ENCODE assay signal across 8 cellular contexts in the genomic region with DNA sequence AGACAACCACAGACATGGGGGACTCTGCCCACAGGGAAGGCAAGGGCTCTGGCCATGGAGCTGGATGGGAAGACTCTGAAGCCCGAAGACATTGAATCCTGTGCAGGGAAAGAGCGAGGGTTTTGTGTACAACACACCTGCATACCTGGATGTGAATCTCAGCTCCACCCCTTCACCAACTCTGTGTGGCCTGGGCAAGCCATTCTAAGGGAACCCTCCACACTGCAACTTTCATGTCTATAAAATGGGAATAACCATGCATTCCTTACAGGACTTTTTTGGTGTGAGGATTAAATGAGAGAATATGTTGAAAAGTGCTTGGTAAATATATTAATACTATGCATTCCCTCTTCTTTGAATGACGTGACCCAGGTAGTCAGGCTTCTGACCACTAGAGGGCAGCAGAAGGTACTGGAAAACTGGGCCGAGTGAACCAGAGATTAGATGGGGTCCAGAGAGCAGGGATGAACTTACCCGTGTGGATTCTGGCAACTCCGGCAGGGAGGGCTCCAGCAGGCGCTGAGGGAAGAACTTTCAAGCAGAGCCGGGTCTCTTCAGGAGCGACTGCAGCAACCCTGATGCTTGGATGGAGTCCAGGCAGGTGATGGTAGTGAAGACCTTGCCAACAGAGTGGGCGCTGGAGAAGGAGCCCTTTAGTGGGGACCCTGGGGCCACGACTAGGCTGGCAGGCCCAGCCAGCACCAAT. TPM values are rescaled to one million over a fixed set of nuclear protein-coding genes. Genes with fewer than 3 reads are reported as not detected.
DNase-seq lines count a peak whose midpoint lies in the region; ATAC-seq and TF ChIP-seq lines count a peak whose summit lies in the region.

No MANE protein-coding gene starts in this region.

- ATAC-seq in HG03066 (IDR thresholded peaks at IDR 0.05; ENCODE audit: low read depth, unreplicated experiment) = peak; percentile 36

- H3K27ac ChIP-seq in duodenal mucosa (ENCODE audit: low read depth, low read length) (peak overlapping the region; percentile 84), liver (ENCODE audit: low read depth in 1 of 2, low read length in 2 of 2) (peak overlapping the region; percentile 81 to 89)

- peak; percentile 95 for TF ChIP-seq CTCF in liver (IDR thresholded peaks at IDR 0.05; ENCODE audit: low read depth, low read length, missing input control)

- H3K36me3 ChIP-seq in duodenal mucosa (ENCODE audit: control insufficient read depth in 1 of 2, insufficient read depth in 2 of 2, low read length in 2 of 2) (peaks cover 41 to 48% of the 10 kb centered on the region in 2 donors), liver (ENCODE audit: control insufficient read depth in 4 of 4, insufficient read depth in 3 of 4, low read depth in 1 of 4, low read length in 3 of 4) (peaks cover 14 to 25% (median 21%) of the 10 kb centered on the region in 4 donors)

- H3K4me3 ChIP-seq in duodenal mucosa (ENCODE audit: low read depth in 1 of 2, low read length in 2 of 2) = peak overlapping the region; percentile 41 to 67
- H3K4me3 ChIP-seq in liver (ENCODE audit: low read depth in 1 of 3, low read length in 3 of 3) = peak overlapping the region in 1 of 3 donors; percentile 48

- H3K4me1 ChIP-seq in duodenal mucosa (ENCODE audit: control insufficient read depth in 1 of 2, insufficient read depth in 2 of 2, low read length in 2 of 2) = peaks cover 10 to 23% of the 10 kb centered on the region in 2 donors
- peaks cover 6 to 42% (median 27%) of the 10 kb centered on the region in 4 donors for H3K4me1 ChIP-seq in liver (ENCODE audit: control insufficient read depth in 4 of 4, insufficient read depth in 4 of 4, low read length in 3 of 4)

- peak; percentile 82 for DNase-seq in ELR (ENCODE audit: low read depth)
- peak; percentile 25 for DNase-seq in NCI-H446 treated with DMSO at 0.1 percent for 48 hours (lab: John Stamatoyannopoulos, UW)
- DNase-seq in activated CD4-positive, alpha-beta T cell treated with anti-CD3 and anti-CD28 coated beads for 48 hours = peak; percentile 73
- DNase-seq in stimulated activated CD4-positive, alpha-beta T cell treated with anti-CD3 and anti-CD28 coated beads, TNF-alpha, amount 100 ng/mL, for 1 hour (ENCODE audit: low read depth in 3 of 3, low spot score in 1 of 3) = peak; percentile 8 to 27 (median 10)
- no peak for DNase-seq in OCI-M2 (lab: John Stamatoyannopoulos, UW; ENCODE audit: unreplicated experiment)

- peak overlapping the region; percentile 72 to 74 for H3K9ac ChIP-seq in duodenal mucosa (ENCODE audit: low read depth in 1 of 2, low read length in 2 of 2)
- peak overlapping the region in 1 of 2 donors; percentile 5 for H3K9ac ChIP-seq in liver (ENCODE audit: low read depth in 1 of 2, low read length in 2 of 2)

- H3K9me3 ChIP-seq in duodenal mucosa (ENCODE audit: control insufficient read depth in 1 of 2, low read length in 2 of 2) (no peaks in the 10 kb centered on the region), liver (ENCODE audit: control insufficient read depth in 4 of 4, low read length in 3 of 4) (no peaks in the 10 kb centered on the region)

- H3K27me3 ChIP-seq in duodenal mucosa (ENCODE audit: control insufficient read depth in 1 of 2, insufficient read depth in 2 of 2, low read length in 2 of 2) (no peaks in the 10 kb centered on the region), liver (ENCODE audit: control insufficient read depth in 4 of 4, insufficient read depth in 4 of 4, low read length in 3 of 4) (no peaks in the 10 kb centered on the region)

- WGBS in liver = 11% methylated on average over 11 of the region's 11 CpGs

- TF ChIP-seq RAD21 in liver (IDR thresholded peaks at IDR 0.05) = peak; percentile 95 to 96

TF ChIP-seq in liver, 16 proteins besides CTCF, POLR2A, EP300 and RAD21:
- TF ChIP-seq EGR1 (IDR thresholded peaks at IDR 0.05; ENCODE audit: low read depth in 2 of 2) (peak in 1 of 2 donors; percentile 2), JUND (IDR thresholded peaks at IDR 0.05) (peak in 1 of 2 donors; percentile 18), YY1 (IDR thresholded peaks at IDR 0.05) (no peak), FOXA2 (IDR thresholded peaks at IDR 0.05) (no peak), HNF4G (IDR thresholded peaks at IDR 0.05) (peak; percentile 13)

RNA-seq across cellular contexts. Expression of gene ELF3, which starts 0.9 kb away (rescaled TPM):
- 10 to 100 TPM; 10.1 to 38.7 TPM for total RNA-seq in liver
- polyA plus RNA-seq in liver = 10 to 100 TPM; 22.2 to 29.0 TPM

RNA-seq across cellular contexts. Expression of gene RNPEP, which starts 27.0 kb away (rescaled TPM):
- 10 to 100 TPM; 18.4 to 26.5 TPM for total RNA-seq in liver
- polyA plus RNA-seq in liver = 10 to 100 TPM; 16.3 to 23.6 TPM

RNA-seq across cellular contexts. Expression of gene TIMM17A, which starts 54.2 kb away (rescaled TPM):
- total RNA-seq in liver = 10 to 100 TPM; 21.1 to 43.5 TPM
- 10 to 100 TPM; 58.4 to 72.1 TPM for polyA plus RNA-seq in liver
